Comparison of ENCODE assay signal across 8 cellular contexts in genomic region chr15:88450125-88450798, GRCh38. TPM values are rescaled to one million over a fixed set of nuclear protein-coding genes. Genes with fewer than 3 reads are reported as not detected.
DNase-seq lines count a peak whose midpoint lies in the region; ATAC-seq, FAIRE-seq and TF ChIP-seq lines count a peak whose summit lies in the region.

No MANE protein-coding gene starts in this region.

- peaks cover 27% of the 10 kb centered on the region for H3K27me3 ChIP-seq in cardiac muscle cell

- no peaks in the 10 kb centered on the region for H3K4me1 ChIP-seq in cardiac muscle cell (ENCODE audit: low read depth)

- no peak overlapping the region for H3K4me3 ChIP-seq in cardiac muscle cell

- H3K36me3 ChIP-seq in cardiac muscle cell: no peaks in the 10 kb centered on the region

- TF ChIP-seq CTCF in GM10266 (IDR thresholded peaks at IDR 0.05; ENCODE audit: control insufficient read depth, insufficient read depth, low read depth, missing control alignments): peak; percentile 72
- TF ChIP-seq CTCF in cardiac muscle cell (IDR thresholded peaks at IDR 0.05; ENCODE audit: low read depth, low read length): peak; percentile 86

- ATAC-seq in HG03135 (IDR thresholded peaks at IDR 0.05; ENCODE audit: unreplicated experiment): no peak

- DNase-seq in A172 (ENCODE audit: low spot score) (peak; percentile 53), GM10266 (ENCODE audit: extremely low spot score) (peak; percentile 65), HS-27A (ENCODE audit: low read depth) (peak; percentile 62), RCC 7860 (ENCODE audit: low spot score) (peak; percentile 42), cardiac muscle cell (ENCODE audit: low read depth in 1 of 2, low spot score in 1 of 2) (peak; percentile 80 to 83), renal cortical epithelial cell (ENCODE audit: low read depth) (peak; percentile 42)
- DNase-seq in activated naive CD4-positive, alpha-beta T cell (lab: John Stamatoyannopoulos, UW): peak; percentile 11 to 54 (median 30)

- no peak overlapping the region for H3K27ac ChIP-seq in cardiac muscle cell

- no peaks in the 10 kb centered on the region for H3K9me3 ChIP-seq in cardiac muscle cell (ENCODE audit: low read depth)

- FAIRE-seq in RCC 7860 (lab: Jason Lieb, UNC): no peak

RNA-seq across cellular contexts. Expression of gene MRPL46, which starts 16.9 kb away (rescaled TPM):
- 29.9 and 38.4 TPM in 2 replicates for total RNA-seq in A172 (2014; rRNA removed; shearing (Covaris generic))
- total RNA-seq in cardiac muscle cell (32.9 and 34.5 TPM in 2 replicates), renal cortical epithelial cell (17.9 and 19.4 TPM in 2 replicates)
- 59.4 and 72.1 TPM in 2 replicates for polyA plus RNA-seq in cardiac muscle cell

RNA-seq across cellular contexts. Expression of gene MRPS11, which starts 17.2 kb away (rescaled TPM):
- 51.1 and 106 TPM in 2 replicates for total RNA-seq in A172 (2014; rRNA removed; shearing (Covaris generic))
- total RNA-seq in cardiac muscle cell (39.3 and 45.0 TPM in 2 replicates), renal cortical epithelial cell (28.1 and 35.4 TPM in 2 replicates)
- polyA plus RNA-seq in cardiac muscle cell: 78.6 and 95.2 TPM in 2 replicates

Comparison
In these comparisons a context has a peak if more than half of its experiments do, and no peak if none do; other contexts are left out.
1. DNase-seq: peak in every context shown above with its lines; median percentile 82 in cardiac muscle cell; 65 in GM10266; 62 in HS-27A; 53 in A172; 42 in RCC 7860; 42 in renal cortical epithelial cell; 30 in activated naive CD4-positive, alpha-beta T cell.